ENCODE assay signal across 8 cellular contexts in the genomic region with DNA sequence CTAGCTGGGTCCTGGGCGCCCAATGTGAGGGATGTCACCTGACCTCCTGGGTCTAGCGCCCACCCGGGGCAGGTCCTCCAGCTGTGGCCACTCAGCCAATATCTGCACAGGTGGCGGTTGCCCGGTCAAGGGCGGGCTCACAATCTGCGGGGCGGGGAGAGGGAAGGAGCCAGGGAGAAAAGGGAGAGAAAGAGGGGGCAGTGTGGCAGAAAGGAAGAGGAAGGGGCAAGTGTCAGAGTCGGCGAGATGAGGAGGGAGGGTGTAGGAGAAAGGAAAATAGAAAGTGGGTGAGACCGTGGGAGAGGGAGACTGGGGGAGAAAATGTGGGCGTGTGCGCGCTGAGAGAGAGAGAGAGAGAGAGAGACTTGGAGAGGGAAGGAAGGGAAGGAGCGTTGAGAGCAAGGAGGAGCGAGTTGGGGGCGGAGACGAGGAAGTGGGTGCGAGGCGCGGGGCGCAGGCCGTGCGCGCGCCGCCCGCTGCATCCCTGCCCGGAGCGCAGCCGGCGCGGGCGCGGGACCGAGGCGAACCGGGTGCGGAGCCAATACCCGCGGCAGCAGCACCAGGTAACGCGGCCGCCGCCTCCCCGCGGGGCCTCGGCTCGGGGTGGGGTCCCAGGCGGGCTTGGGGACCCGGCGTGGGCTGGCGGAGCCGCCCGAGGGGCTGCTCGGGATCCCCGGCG. TPM values are rescaled to one million over a fixed set of nuclear protein-coding genes. Genes with fewer than 3 reads are reported as not detected.
DNase-seq lines count a peak whose midpoint lies in the region; ATAC-seq and TF ChIP-seq lines count a peak whose summit lies in the region.

A gene with protein sequence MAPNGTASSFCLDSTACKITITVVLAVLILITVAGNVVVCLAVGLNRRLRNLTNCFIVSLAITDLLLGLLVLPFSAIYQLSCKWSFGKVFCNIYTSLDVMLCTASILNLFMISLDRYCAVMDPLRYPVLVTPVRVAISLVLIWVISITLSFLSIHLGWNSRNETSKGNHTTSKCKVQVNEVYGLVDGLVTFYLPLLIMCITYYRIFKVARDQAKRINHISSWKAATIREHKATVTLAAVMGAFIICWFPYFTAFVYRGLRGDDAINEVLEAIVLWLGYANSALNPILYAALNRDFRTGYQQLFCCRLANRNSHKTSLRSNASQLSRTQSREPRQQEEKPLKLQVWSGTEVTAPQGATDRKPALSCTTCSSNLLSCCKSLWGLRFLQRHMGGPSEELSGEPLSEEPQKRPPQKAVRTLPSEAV (plus strand): TSS at position 479 of the 679 bp plus-strand sequence. CDS start 25,163 bp downstream, outside the sequence.

- H3K4me3 ChIP-seq in NT2/D1 (ENCODE audit: insufficient read length, low read depth) (peak within 1 kb of the TSS; percentile 67), iPS-15b (ENCODE audit: low read depth, low read length) (peak within 1 kb of the TSS; percentile 91), skeletal muscle tissue (ENCODE audit: low read length in 3 of 3) (peak within 1 kb of the TSS; percentile 64 to 70 (median 65)), BE2C (ENCODE audit: low read depth, low read length) (no peak within 1 kb of the TSS)

- H3K27me3 ChIP-seq in NT2/D1 (ENCODE audit: insufficient read depth, insufficient read length) (peaks cover 36% of the 10 kb centered on the region), iPS-15b (ENCODE audit: control insufficient read depth, insufficient read depth, low read length) (peaks cover 17% of the 10 kb centered on the region), skeletal muscle tissue (ENCODE audit: control insufficient read depth in 3 of 3, insufficient read depth in 3 of 3, low read length in 3 of 3) (peaks cover 26 to 32% (median 31%) of the 10 kb centered on the region in 3 donors), BE2C (peaks cover 65% of the 10 kb centered on the region)

- H3K36me3 ChIP-seq in NT2/D1 (ENCODE audit: insufficient read depth, insufficient read length, low read length) (no peaks in the 10 kb centered on the region), iPS-15b (ENCODE audit: control insufficient read depth, insufficient read depth, low read length) (no peaks in the 10 kb centered on the region), skeletal muscle tissue (ENCODE audit: control insufficient read depth in 3 of 3, insufficient read depth in 3 of 3, low read length in 3 of 3) (no peaks in the 10 kb centered on the region), BE2C (no peaks in the 10 kb centered on the region)

- ATAC-seq in GM19395 (IDR thresholded peaks at IDR 0.05; ENCODE audit: unreplicated experiment) = no peak

- peak; percentile 51 for DNase-seq in DMS53 treated with DMSO at 0.1 percent for 48 hours (lab: John Stamatoyannopoulos, UW; ENCODE audit: unreplicated experiment)
- DNase-seq in NT2/D1 (ENCODE audit: low read depth, low spot score) = no peak
- DNase-seq in activated naive CD4-positive, alpha-beta T cell treated with anti-CD3 and anti-CD28 coated beads, Interleukin-2, amount 50 U/mL, for 16 hours = peak; percentile 49
- no peak for DNase-seq in BE2C
- no peak for DNase-seq in glomerular visceral epithelial cell (ENCODE audit: extremely low spot score)

- TF ChIP-seq CTCF in BE2C (IDR thresholded peaks at IDR 0.05; ENCODE audit: low read depth, low read length) = no peak

- H3K9me3 ChIP-seq in NT2/D1 (ENCODE audit: insufficient read depth, low read length) = no peaks in the 10 kb centered on the region
- no peaks in the 10 kb centered on the region for H3K9me3 ChIP-seq in iPS-15b (ENCODE audit: control insufficient read depth, insufficient read depth, low read length)
- H3K9me3 ChIP-seq in skeletal muscle tissue (ENCODE audit: control insufficient read depth in 3 of 3, low read length in 3 of 3) = no peaks in the 10 kb centered on the region
- no peaks in the 10 kb centered on the region for H3K9me3 ChIP-seq in BE2C

- H3K9ac ChIP-seq in NT2/D1 (ENCODE audit: insufficient read length, low read depth) (peak within 1 kb of the TSS; percentile 74), iPS-15b (ENCODE audit: low read depth, low read length) (no peak within 1 kb of the TSS), skeletal muscle tissue (ENCODE audit: low read depth in 1 of 3, low read length in 3 of 3) (peak within 1 kb of the TSS in 2 of 3 donors; percentile 59 to 62)

- no peak within 1 kb of the TSS for H3K27ac ChIP-seq in skeletal muscle tissue (ENCODE audit: low read depth, low read length)

- peaks cover 4% of the 10 kb centered on the region for H3K4me1 ChIP-seq in NT2/D1 (ENCODE audit: insufficient read depth, insufficient read length)
- peaks cover 3% of the 10 kb centered on the region for H3K4me1 ChIP-seq in iPS-15b (ENCODE audit: control insufficient read depth, insufficient read depth, low read length)
- peaks cover 12 to 26% (median 12%) of the 10 kb centered on the region in 3 donors for H3K4me1 ChIP-seq in skeletal muscle tissue (ENCODE audit: control insufficient read depth in 3 of 3, insufficient read depth in 3 of 3, low read length in 3 of 3)
- H3K4me1 ChIP-seq in BE2C = no peaks in the 10 kb centered on the region

RNA-seq across cellular contexts. Expression of the gene that starts here (rescaled TPM):
- total RNA-seq in skeletal muscle tissue = 1.0 TPM
- polyA plus RNA-seq in BE2C (2012; ENCODE audit: insufficient read depth, insufficient read length, low read depth) = 0.14 TPM

Comparison
In these comparisons a context has a peak if more than half of its experiments do, and no peak if none do; other contexts are left out.
1. DNase-seq: peak in DMS53 treated with DMSO at 0.1 percent for 48 hours (single experiment) and activated naive CD4-positive, alpha-beta T cell treated with anti-CD3 and anti-CD28 coated beads, Interleukin-2, amount 50 U/mL, for 16 hours (single experiment); none in NT2/D1 (single experiment), BE2C (single experiment) and glomerular visceral epithelial cell (single experiment).